ENCODE assay signal across 14 cellular contexts in the genomic region with DNA sequence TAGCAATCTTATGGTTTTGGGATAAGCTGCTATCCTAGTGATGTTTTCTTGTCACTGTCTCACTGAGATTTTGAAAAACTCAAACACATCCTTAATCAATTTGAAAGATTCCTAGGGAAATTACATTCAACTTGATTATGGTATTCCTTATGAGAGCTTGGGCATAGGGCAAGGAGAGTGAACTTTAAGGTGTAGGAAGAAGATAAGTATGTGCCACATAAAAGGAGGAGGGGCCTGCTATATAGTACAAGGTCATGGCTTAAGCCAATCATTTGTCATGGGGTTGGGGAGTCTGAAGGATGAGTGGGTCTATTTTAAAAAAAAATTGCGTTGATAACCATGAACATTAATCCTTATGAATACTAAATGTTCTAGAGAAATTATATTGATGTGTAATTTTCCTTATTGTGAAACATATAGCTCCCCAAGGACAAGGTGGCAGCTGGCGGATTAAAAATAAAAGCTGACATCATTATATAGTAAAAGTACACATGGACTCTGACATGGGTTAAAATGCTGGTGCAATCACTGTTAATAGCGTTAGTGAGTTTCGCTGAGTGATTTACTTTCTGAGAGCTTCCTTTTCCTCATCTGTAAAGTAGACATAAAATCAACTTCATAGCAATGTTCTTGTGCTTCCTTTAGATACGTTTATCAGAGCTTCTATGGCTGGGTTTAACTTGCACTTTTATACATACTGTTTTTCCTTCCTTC. TPM values are rescaled to one million over a fixed set of nuclear protein-coding genes. Genes with fewer than 3 reads are reported as not detected.
DNase-seq lines count a peak whose midpoint lies in the region; ATAC-seq and TF ChIP-seq lines count a peak whose summit lies in the region.
"Had no signal": no experiment of that assay in that cellular context is flagged by ENCODE, and none has a peak within 500 bp of the region (broad histone marks: within the 10 kb centered on the region; RNA-seq: fewer than 3 reads in every experiment).

No MANE protein-coding gene starts in this region.

- H3K9me3 ChIP-seq in hepatocyte (ENCODE audit: low read depth), result no peaks in the 10 kb centered on the region

- CTCF ChIA-PET in HEK293T (lab: Yijun Ruan, JAX), result interaction anchor here (0.6 to 1.1 kb wide), 7 partner anchors 12 to 322 kb away, joined by 3 to 7 read pairs (median 3); no protein-coding TSS in a partner anchor

- TF ChIP-seq CTCF in hepatocyte (IDR thresholded peaks at IDR 0.05; ENCODE audit: poor library complexity), result no peak

- no peak overlapping the region for H3K4me3 ChIP-seq in hepatocyte

- peaks cover 55% of the 10 kb centered on the region for H3K79me2 ChIP-seq in hepatocyte

- no peaks in the 10 kb centered on the region for H3K36me3 ChIP-seq in hepatocyte (replicated peaks; ENCODE audit: insufficient read depth, low read depth)

- no peaks in the 10 kb centered on the region for H3K27me3 ChIP-seq in hepatocyte

- POLR2A ChIA-PET in HEK293T (lab: Yijun Ruan, JAX), result interaction anchor here (2.0 kb wide), 1 partner anchor 148 kb away, joined by 4 read pairs; a partner anchor contains a TSS

- peak overlapping the region; percentile 85 for H3K27ac ChIP-seq in hepatocyte
- H3K27ac ChIP-seq: KMS-11 had no signal

- H3K4me2 ChIP-seq in hepatocyte, result peak overlapping the region; percentile 59
- H3K4me2 ChIP-seq: KMS-11 had no signal

- WGBS in hepatocyte (ENCODE audit: low lambda C conversion rate, missing lambda C conversion rate), result 77% methylated on average over 5 of the region's 5 CpGs

- ATAC-seq in GM19397 (IDR thresholded peaks at IDR 0.05; ENCODE audit: unreplicated experiment), result no peak
- ATAC-seq in HG02678 (IDR thresholded peaks at IDR 0.05; ENCODE audit: unreplicated experiment), result no peak
- ATAC-seq: naive thymus-derived CD8-positive, alpha-beta T cell; stimulated activated naive CD8-positive, alpha-beta T cell treated with anti-CD3 and anti-CD28 coated beads, Interleukin-15, Interleukin-2, amounts not matched to agents 100 U/mL and 50 U/mL, for 24 hours had no signal

- no peaks in the 10 kb centered on the region for H3K9me2 ChIP-seq in hepatocyte (replicated peaks; ENCODE audit: insufficient read depth)

- H2AFZ ChIP-seq in hepatocyte, result no peak overlapping the region

- peaks cover 4% of the 10 kb centered on the region for H4K20me1 ChIP-seq in hepatocyte (ENCODE audit: insufficient read depth, poor library complexity, severe bottlenecking)

- DNase-seq in DMS 273 treated with DMSO at 0.1 percent for 48 hours (lab: John Stamatoyannopoulos, UW) (peak; percentile 53), HEK293T (ENCODE audit: extremely low spot score) (no peak), NOMO-1 treated with dmso at 0.1 percent for 144 hours (lab: John Stamatoyannopoulos, UW; ENCODE audit: unreplicated experiment) (peak; percentile 36), hepatocyte (ENCODE audit: low spot score) (peak; percentile 52), middle frontal gyrus (ENCODE audit: extremely low spot score, low spot score) (no peak)
- no peak for DNase-seq in activated CD8-positive, alpha-beta memory T cell treated with anti-CD3 and anti-CD28 coated beads, Interleukin-2, amount 50 U/mL, for 4 hours
- DNase-seq: activated naive CD4-positive, alpha-beta T cell treated with Interleukin-2 at 50 U/mL for 16 hours; EL; naive thymus-derived CD8-positive, alpha-beta T cell; stimulated activated CD4-positive, alpha-beta T cell treated with anti-CD3 and anti-CD28 coated beads, Interleukin-12 subunit alpha, Interleukin-12 subunit beta, amount 100 ng/mL, for 4 hours; stimulated activated naive CD8-positive, alpha-beta T cell treated with anti-CD3 and anti-CD28 coated beads, Interleukin-15, Interleukin-2, amounts not matched to agents 100 U/mL and 50 U/mL, for 24 hours had no signal

- H3K4me1 ChIP-seq in hepatocyte (ENCODE audit: insufficient read depth), result peaks cover 17% of the 10 kb centered on the region

TF ChIP-seq in HEK293T, 16 proteins besides CTCF, POLR2A, EP300 and RAD21:
- TF ChIP-seq SP1 (IDR thresholded peaks at IDR 0.05), result no peak
- TF ChIP-seq, protein P1, sequence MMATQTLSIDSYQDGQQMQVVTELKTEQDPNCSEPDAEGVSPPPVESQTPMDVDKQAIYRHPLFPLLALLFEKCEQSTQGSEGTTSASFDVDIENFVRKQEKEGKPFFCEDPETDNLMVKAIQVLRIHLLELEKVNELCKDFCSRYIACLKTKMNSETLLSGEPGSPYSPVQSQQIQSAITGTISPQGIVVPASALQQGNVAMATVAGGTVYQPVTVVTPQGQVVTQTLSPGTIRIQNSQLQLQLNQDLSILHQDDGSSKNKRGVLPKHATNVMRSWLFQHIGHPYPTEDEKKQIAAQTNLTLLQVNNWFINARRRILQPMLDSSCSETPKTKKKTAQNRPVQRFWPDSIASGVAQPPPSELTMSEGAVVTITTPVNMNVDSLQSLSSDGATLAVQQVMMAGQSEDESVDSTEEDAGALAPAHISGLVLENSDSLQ (IDR thresholded peaks at IDR 0.05), result peak; percentile 69
TF ChIP-seq in HEK293T: peak in this region for 1.

RNA-seq across cellular contexts. Expression of a gene that starts 17.4 kb away (rescaled TPM):
- 44.6 and 49.5 TPM in 2 replicates for total RNA-seq in hepatocyte
- polyA plus RNA-seq in hepatocyte, result 23.1 and 23.7 TPM in 2 replicates

Comparison
In these comparisons a context has a peak if more than half of its experiments do, and no peak if none do; other contexts are left out.
1. DNase-seq: peak in DMS 273 treated with DMSO at 0.1 percent for 48 hours (single experiment), NOMO-1 treated with dmso at 0.1 percent for 144 hours (single experiment) and hepatocyte (single experiment); none in HEK293T (single experiment), middle frontal gyrus (single experiment) and activated CD8-positive, alpha-beta memory T cell treated with anti-CD3 and anti-CD28 coated beads, Interleukin-2, amount 50 U/mL, for 4 hours (single experiment).